In genomic region chr16:1237990-1238389, GRCh38 we compare ENCODE assay signal across 19 cellular contexts. TPM values are rescaled to one million over a fixed set of nuclear protein-coding genes. Genes with fewer than 3 reads are reported as not detected.
"Had no signal": no experiment of that assay in that cellular context is flagged by ENCODE, and none has a peak within 500 bp of the region (broad histone marks: within the 10 kb centered on the region; RNA-seq: fewer than 3 reads in every experiment).

No MANE protein-coding gene starts in this region.

- H3K9me3 Mint-ChIP-seq: activated CD4-positive, alpha-beta T cell treated with anti-CD3 and anti-CD28 coated beads, Interleukin-2, amount 10 ng/mL, durations not matched to agents 24 days and 14 days; memory B cell; stimulated activated naive B cell treated with anti-CD40 and anti-IgM and Interleukin-4, amounts not matched to agents 10 μg/mL and 1 μg/mL and 100 μg/mL, for 72 hours had no signal

- H3K4me1 ChIP-seq: foreskin keratinocyte, prostate gland had no signal

- H3K9me3 ChIP-seq: prostate gland had no signal

- H3K36me3 Mint-ChIP-seq: activated naive CD8-positive, alpha-beta T cell; memory B cell; stimulated activated naive B cell treated with anti-CD40 and anti-IgM and Interleukin-4, amounts not matched to agents 10 μg/mL and 1 μg/mL and 100 μg/mL, for 72 hours had no signal

- H3K27ac ChIP-seq: cardiac muscle cell, foreskin keratinocyte, prostate gland had no signal

- H3K27me3 Mint-ChIP-seq: activated CD4-positive, alpha-beta T cell treated with anti-CD3 and anti-CD28 coated beads, Interleukin-2, amount 10 ng/mL, durations not matched to agents 24 days and 14 days; activated naive CD8-positive, alpha-beta T cell had no signal

- DNase-seq: activated CD4-positive, alpha-beta T cell treated with anti-CD3 and anti-CD28 coated beads, Interleukin-2, amount 10 ng/mL, durations not matched to agents 24 days and 14 days; activated CD8-positive, alpha-beta memory T cell treated with anti-CD3 and anti-CD28 coated beads for 24 hours; activated CD8-positive, alpha-beta memory T cell treated with anti-CD3 and anti-CD28 coated beads, Interleukin-2, amount 50 U/mL, for 48 hours; activated effector memory CD4-positive, alpha-beta T cell treated with Interleukin-2 at 50 U/mL for 16 hours; activated T-cell treated with anti-CD3 and anti-CD28 coated beads, Interleukin-2, amount 50 U/mL, for 48 hours; foreskin keratinocyte; hypothalamus; stimulated activated CD4-positive, alpha-beta T cell treated with anti-CD3 and anti-CD28 coated beads, Interleukin-4, amount 100 ng/mL, for 4 hours; stimulated activated naive B cell treated with anti-CD40 and anti-IgM and Interleukin-4, amounts not matched to agents 10 μg/mL and 1 μg/mL and 100 μg/mL, for 72 hours; T-helper 1 cell; T1000 had no signal

- H3K4me3 Mint-ChIP-seq: activated CD4-positive, alpha-beta T cell treated with anti-CD3 and anti-CD28 coated beads, Interleukin-2, amount 10 ng/mL, durations not matched to agents 24 days and 14 days; activated naive CD8-positive, alpha-beta T cell; memory B cell; stimulated activated naive B cell treated with anti-CD40 and anti-IgM and Interleukin-4, amounts not matched to agents 10 μg/mL and 1 μg/mL and 100 μg/mL, for 72 hours had no signal

- H3K4me1 Mint-ChIP-seq: activated CD4-positive, alpha-beta T cell treated with anti-CD3 and anti-CD28 coated beads, Interleukin-2, amount 10 ng/mL, durations not matched to agents 24 days and 14 days had no signal

- FAIRE-seq: kidney had no signal

- H3K36me3 ChIP-seq: cardiac muscle cell, prostate gland had no signal

- H3K27me3 ChIP-seq: cardiac muscle cell, dorsolateral prefrontal cortex, foreskin keratinocyte had no signal

- H3K27ac Mint-ChIP-seq: activated CD4-positive, alpha-beta T cell treated with anti-CD3 and anti-CD28 coated beads, Interleukin-2, amount 10 ng/mL, durations not matched to agents 24 days and 14 days; activated naive CD8-positive, alpha-beta T cell; memory B cell; stimulated activated naive B cell treated with anti-CD40 and anti-IgM and Interleukin-4, amounts not matched to agents 10 μg/mL and 1 μg/mL and 100 μg/mL, for 72 hours had no signal

- H3K4me3 ChIP-seq: cardiac muscle cell, prostate gland had no signal

RNA-seq across cellular contexts. Expression of gene TPSAB1, which starts 2.5 kb away (rescaled TPM):
- polyA plus RNA-seq: cardiac muscle cell, fibroblast of lung, foreskin keratinocyte, neural cell had no signal

RNA-seq across cellular contexts. Expression of gene TPSB2, which starts 8.0 kb away (rescaled TPM):
- polyA plus RNA-seq: cardiac muscle cell, fibroblast of lung, foreskin keratinocyte, neural cell had no signal

RNA-seq across cellular contexts. Expression of gene TPSG1, which starts 12.9 kb away (rescaled TPM):
- polyA plus RNA-seq: fibroblast of lung, foreskin keratinocyte, neural cell had no signal

RNA-seq across cellular contexts. Expression of gene TPSD1, which starts 17.9 kb away (rescaled TPM):
- polyA plus RNA-seq: cardiac muscle cell, fibroblast of lung, foreskin keratinocyte, neural cell had no signal
